10 cellular contexts compared by ENCODE assay signal in the genomic region with DNA sequence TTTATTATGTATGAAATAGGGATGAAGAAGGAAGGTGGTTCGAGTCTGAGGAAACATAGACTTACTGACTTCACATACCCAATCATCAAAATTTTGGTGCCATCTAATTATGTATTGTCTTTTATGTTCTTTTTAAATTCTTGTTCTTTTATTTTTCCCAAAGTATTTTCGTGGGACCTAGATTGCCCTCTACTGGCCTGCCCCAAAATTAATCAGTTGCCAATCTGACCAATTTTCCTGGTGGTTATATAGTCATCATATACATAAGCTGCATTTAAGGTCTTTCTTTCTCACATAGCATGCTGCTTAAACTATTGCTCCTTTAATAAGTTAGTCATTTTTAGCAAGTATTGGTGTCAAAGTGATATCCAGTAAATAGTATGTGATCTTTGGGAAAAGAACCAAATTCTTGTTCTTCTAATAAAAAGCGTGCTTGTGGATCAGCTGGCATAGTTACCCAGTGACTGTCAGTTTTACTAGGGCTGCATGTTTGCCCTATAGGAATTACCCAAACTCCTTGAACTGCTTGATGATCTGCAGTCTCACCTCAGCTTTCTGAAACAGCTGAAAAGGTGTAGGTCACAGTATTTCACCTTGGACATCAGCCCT.
DNase-seq lines count a peak whose midpoint lies in the region; ATAC-seq and TF ChIP-seq lines count a peak whose summit lies in the region.
"Had no signal": no experiment of that assay in that cellular context is flagged by ENCODE, and none has a peak within 500 bp of the region (broad histone marks: within the 10 kb centered on the region; RNA-seq: fewer than 3 reads in every experiment).

No MANE protein-coding gene starts in this region.

- H3K9me3 ChIP-seq in colonic mucosa (no peaks in the 10 kb centered on the region), osteoblast (ENCODE audit: low read depth, low read length) (no peaks in the 10 kb centered on the region), neuronal stem cell (replicated peaks in 1 of 2; ENCODE audit: control insufficient read depth in 2 of 2, insufficient read depth in 1 of 2, low read depth in 1 of 2, low read length in 2 of 2) (no peaks in the 10 kb centered on the region)
- H3K9me3 ChIP-seq: BLaER1 treated with 17β-estradiol and CSF1 and Interleukin-3, amounts not matched to agents 10 nM and 100 nM had no signal

- H3K9ac ChIP-seq in colonic mucosa (ENCODE audit: low read depth in 2 of 2, low read length in 2 of 2) (no peak overlapping the region), neuronal stem cell (ENCODE audit: low read depth, low read length, poor library complexity) (no peak overlapping the region)
- H3K9ac ChIP-seq: BLaER1 treated with 17β-estradiol and CSF1 and Interleukin-3, amounts not matched to agents 10 nM and 100 nM had no signal

- no peaks in the 10 kb centered on the region for H3K36me3 ChIP-seq in colonic mucosa
- no peaks in the 10 kb centered on the region for H3K36me3 ChIP-seq in osteoblast (ENCODE audit: insufficient read depth, low read length)
- H3K36me3 ChIP-seq in neuronal stem cell (replicated peaks in 1 of 2; ENCODE audit: control insufficient read depth in 2 of 2, insufficient read depth in 2 of 2, low read length in 2 of 2) = no peaks in the 10 kb centered on the region
- H3K36me3 ChIP-seq: BLaER1 treated with 17β-estradiol and CSF1 and Interleukin-3, amounts not matched to agents 10 nM and 100 nM had no signal

- DNase-seq in NCI-H146 (lab: John Stamatoyannopoulos, UW) (peak; percentile 1), NCI-H146 treated with DMSO at 0.1 percent for 48 hours (lab: John Stamatoyannopoulos, UW; ENCODE audit: unreplicated experiment) (no peak), NCI-H1694 (lab: John Stamatoyannopoulos, UW) (peak; percentile 2), colonic mucosa (no peak), osteoblast (ENCODE audit: insufficient read length, low spot score, missing footprints) (peak; percentile 72), neuronal stem cell (ENCODE audit: low spot score) (no peak), HuH-7 (ENCODE audit: low spot score) (no peak), sciatic nerve (ENCODE audit: low spot score) (no peak)
- DNase-seq: stimulated activated CD4-positive, alpha-beta T cell treated with anti-CD3 and anti-CD28 coated beads, Interleukin-15, amount 100 ng/mL, for 24 hours had no signal

- TF ChIP-seq CTCF in colonic mucosa (IDR thresholded peaks at IDR 0.05) (peak; percentile 35), osteoblast (IDR thresholded peaks at IDR 0.05; ENCODE audit: extremely low read depth, low read depth, low read length) (peak; percentile 74)

- no peaks in the 10 kb centered on the region for H3K27me3 ChIP-seq in colonic mucosa
- H3K27me3 ChIP-seq in osteoblast (ENCODE audit: insufficient read depth, low read length) = peaks cover 2% of the 10 kb centered on the region
- H3K27me3 ChIP-seq in neuronal stem cell (ENCODE audit: control insufficient read depth in 3 of 3, insufficient read depth in 3 of 3, low read depth in 1 of 3, low read length in 3 of 3) = no peaks in the 10 kb centered on the region
- H3K27me3 ChIP-seq: BLaER1 treated with 17β-estradiol and CSF1 and Interleukin-3, amounts not matched to agents 10 nM and 100 nM had no signal

- H3K4me1 ChIP-seq in colonic mucosa = no peaks in the 10 kb centered on the region
- peaks cover 2% of the 10 kb centered on the region for H3K4me1 ChIP-seq in osteoblast (ENCODE audit: insufficient read depth, low read length)
- no peaks in the 10 kb centered on the region for H3K4me1 ChIP-seq in neuronal stem cell (ENCODE audit: control insufficient read depth in 2 of 2, insufficient read depth in 1 of 2, low read depth in 1 of 2, low read length in 2 of 2)

- no peak overlapping the region for H2BK120ac ChIP-seq in neuronal stem cell (ENCODE audit: low read depth, low read length)

- no peaks in the 10 kb centered on the region for H4K20me1 ChIP-seq in osteoblast (ENCODE audit: insufficient read depth, low read length)
- H4K20me1 ChIP-seq: BLaER1 treated with 17β-estradiol and CSF1 and Interleukin-3, amounts not matched to agents 10 nM and 100 nM had no signal

- H3K18ac ChIP-seq in neuronal stem cell (ENCODE audit: low read length) = no peak overlapping the region

- WGBS in neuronal stem cell (ENCODE audit: extremely low coverage in 2 of 2, insufficient read length in 2 of 2, insufficient replicate concordance in 1 of 2), 2 donors = no CpG with 5 or more reads among the region's 3 CpGs

- H2AK5ac ChIP-seq in neuronal stem cell (ENCODE audit: low read depth, low read length) = no peak overlapping the region

- no peak overlapping the region for H3K14ac ChIP-seq in neuronal stem cell (ENCODE audit: low read length)

- H4K8ac ChIP-seq in neuronal stem cell (ENCODE audit: low read depth, low read length) = no peak overlapping the region

- H3K4me3 ChIP-seq in colonic mucosa (no peak overlapping the region), osteoblast (ENCODE audit: insufficient read depth, low read length) (no peak overlapping the region), neuronal stem cell (ENCODE audit: low read length in 2 of 2) (no peak overlapping the region)
- H3K4me3 ChIP-seq: BLaER1 treated with 17β-estradiol and CSF1 and Interleukin-3, amounts not matched to agents 10 nM and 100 nM had no signal

- H2BK5ac ChIP-seq in neuronal stem cell (ENCODE audit: low read length) = no peak overlapping the region

- H3K4ac ChIP-seq in neuronal stem cell (ENCODE audit: low read length) = no peak overlapping the region

- intact Hi-C loops in colonic mucosa (cut with DNase I) (no loop called here), sciatic nerve (cut with DNase I) (no loop called here)

- no peak overlapping the region for H3K27ac ChIP-seq in colonic mucosa
- H3K27ac ChIP-seq in osteoblast (ENCODE audit: low read depth, low read length) = no peak overlapping the region
- H3K27ac ChIP-seq in neuronal stem cell (replicated peaks; ENCODE audit: low read length) = no peak overlapping the region
- H3K27ac ChIP-seq: BLaER1 treated with 17β-estradiol and CSF1 and Interleukin-3, amounts not matched to agents 10 nM and 100 nM had no signal

- H2BK12ac ChIP-seq in neuronal stem cell (ENCODE audit: low read length) = no peak overlapping the region

- H4K91ac ChIP-seq in neuronal stem cell (ENCODE audit: low read depth, low read length, poor library complexity) = no peak overlapping the region

- no peak overlapping the region for H3K23ac ChIP-seq in neuronal stem cell (ENCODE audit: low read depth, low read length, poor library complexity)

- ATAC-seq in sciatic nerve = no peak

- no peaks in the 10 kb centered on the region for H3K79me1 ChIP-seq in neuronal stem cell (ENCODE audit: low read depth, low read length)

- no peak overlapping the region for H2BK15ac ChIP-seq in neuronal stem cell (ENCODE audit: low read length)

- no peaks in the 10 kb centered on the region for H3K79me2 ChIP-seq in osteoblast (ENCODE audit: insufficient read depth, low read length)

- H3K4me2 ChIP-seq in osteoblast (ENCODE audit: insufficient read depth, low read length) = no peak overlapping the region
- H3K4me2 ChIP-seq in neuronal stem cell (ENCODE audit: insufficient read depth, low read length, poor library complexity, severe bottlenecking) = no peak overlapping the region
- H3K4me2 ChIP-seq: BLaER1 treated with 17β-estradiol and CSF1 and Interleukin-3, amounts not matched to agents 10 nM and 100 nM had no signal

- H2AFZ ChIP-seq in osteoblast (ENCODE audit: low read length) = no peak overlapping the region
- H2AFZ ChIP-seq in neuronal stem cell (ENCODE audit: low read length) = no peak overlapping the region

Comparison
In these comparisons a context has a peak if more than half of its experiments do, and no peak if none do; other contexts are left out.
1. DNase-seq: peak in NCI-H146 (single experiment), NCI-H1694 (single experiment) and osteoblast (single experiment); none in NCI-H146 treated with DMSO at 0.1 percent for 48 hours (single experiment), colonic mucosa (single experiment), neuronal stem cell (single experiment), HuH-7 (single experiment) and sciatic nerve (single experiment).